9 cellular contexts compared by ENCODE assay signal in the genomic region with DNA sequence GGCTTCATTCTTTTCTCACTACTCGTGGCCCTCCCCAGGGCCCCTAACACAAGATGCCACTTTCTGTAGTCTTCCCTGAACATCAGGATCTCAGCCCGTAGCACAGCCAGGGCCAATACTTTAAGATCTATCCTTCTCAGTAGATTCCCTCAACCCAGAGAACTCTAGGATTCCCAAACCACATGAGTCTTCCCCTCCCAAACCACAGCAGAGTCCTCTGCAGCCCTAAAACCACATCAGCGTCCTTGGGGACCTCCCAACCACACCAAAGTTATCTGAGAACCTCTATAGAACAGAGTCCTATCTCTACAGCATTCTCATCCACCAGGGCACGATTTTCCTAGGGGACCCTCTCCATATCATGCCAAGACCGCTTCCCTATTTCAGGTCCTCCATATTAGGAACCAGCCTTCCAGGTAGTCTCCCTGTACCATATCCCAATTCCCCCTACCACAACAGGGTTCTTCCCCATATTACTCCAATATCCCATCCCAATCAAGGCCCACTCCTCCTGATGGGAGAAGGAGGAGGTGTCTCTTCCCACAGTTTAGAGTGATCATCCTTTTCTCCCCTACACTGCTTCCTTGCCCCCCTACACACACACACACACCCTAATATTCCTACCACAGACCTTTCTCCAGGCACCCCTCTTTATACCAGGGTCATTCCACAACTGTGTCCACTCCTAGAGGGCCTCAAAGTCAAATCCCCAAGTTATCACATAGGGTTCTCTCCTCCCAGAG. TPM values are rescaled to one million over a fixed set of nuclear protein-coding genes. Genes with fewer than 3 reads are reported as not detected.
DNase-seq lines count a peak whose midpoint lies in the region; ATAC-seq, FAIRE-seq and TF ChIP-seq lines count a peak whose summit lies in the region.
"Had no signal": no experiment of that assay in that cellular context is flagged by ENCODE, and none has a peak within 500 bp of the region (broad histone marks: within the 10 kb centered on the region; RNA-seq: fewer than 3 reads in every experiment).

No MANE protein-coding gene starts in this region.

- FAIRE-seq in pancreas (lab: Jason Lieb, UNC) = no peak

- no peaks in the 10 kb centered on the region for H3K9me3 Mint-ChIP-seq in Caco-2 (ENCODE audit: unreplicated experiment)

- peak overlapping the region; percentile 70 for H3K9ac ChIP-seq in SK-N-MC (ENCODE audit: insufficient read length)

- H3K27me3 Mint-ChIP-seq in Caco-2 (ENCODE audit: insufficient read depth, unreplicated experiment) = no peaks in the 10 kb centered on the region

- intact Hi-C loops in Caco-2 (cut with micrococcal nuclease; ENCODE audit: unreplicated experiment) (no loop called here), esophagus squamous epithelium (cut with DNase I) (no loop called here), pancreas (cut with DNase I) (no loop called here), aorta (cut with DNase I) (no loop called here)

- POLR2A ChIA-PET in Caco-2 (lab: Charles Lee) = no interaction called here
- POLR2A ChIA-PET in HEK293T (lab: Yijun Ruan, JAX) = interaction anchor here (2.1 kb wide), 1 partner anchor 13 kb away, joined by 27 read pairs; a partner anchor contains a TSS

- H3K4me3 ChIP-seq in Caco-2 (ENCODE audit: low read depth, low read length) = no peak overlapping the region
- H3K4me3 ChIP-seq in SK-N-MC = peak overlapping the region; percentile 100
- peak overlapping the region; percentile 84 to 100 (median 95) for H3K4me3 ChIP-seq in esophagus squamous epithelium
- peak overlapping the region; percentile 68 to 98 (median 95) for H3K4me3 ChIP-seq in pancreas
- H3K4me3 ChIP-seq in aorta (ENCODE audit: low read length in 2 of 2) = peak overlapping the region in 1 of 2 donors; percentile 55

- peaks cover 5% of the 10 kb centered on the region for H3K36me3 ChIP-seq in Caco-2 (ENCODE audit: control insufficient read depth, insufficient read depth, low read length)
- H3K36me3 ChIP-seq in SK-N-MC (ENCODE audit: insufficient read depth, low read length) = peaks cover 69% of the 10 kb centered on the region
- H3K36me3 ChIP-seq in esophagus squamous epithelium = peaks cover 23 to 79% (median 49%) of the 10 kb centered on the region in 3 donors
- H3K36me3 ChIP-seq in pancreas = peaks cover 4 to 45% (median 37%) of the 10 kb centered on the region in 3 donors
- H3K36me3 ChIP-seq in aorta (ENCODE audit: control insufficient read depth in 1 of 2, insufficient read depth in 2 of 2, low read length in 1 of 2) = peaks cover 0 to 4% of the 10 kb centered on the region in 2 donors

- DNase-seq in Caco-2 = no peak
- no peak for DNase-seq in SK-N-MC (ENCODE audit: low read depth, low spot score)
- DNase-seq in esophagus squamous epithelium (lab: John Stamatoyannopoulos, UW) = no peak
- no peak for DNase-seq in pancreas
- no peak for DNase-seq in SIG-M5 (lab: John Stamatoyannopoulos, UW)
- no peak for DNase-seq in aorta
- no peak for DNase-seq in HEK293T (ENCODE audit: extremely low spot score)

- no peaks in the 10 kb centered on the region for H3K4me1 Mint-ChIP-seq in Caco-2 (ENCODE audit: low read depth, unreplicated experiment)

- H3K4me3 Mint-ChIP-seq in Caco-2 (ENCODE audit: unreplicated experiment) = no peak overlapping the region

- no peak overlapping the region; the same call in 1 of the 2 replicates for H3K27ac ChIP-seq in SK-N-MC
- H3K27ac ChIP-seq in esophagus squamous epithelium = peak overlapping the region in 3 of 4 donors; percentile 86 to 94 (median 90)
- peak overlapping the region in 3 of 4 donors; percentile 75 to 89 (median 83) for H3K27ac ChIP-seq in pancreas
- H3K27ac ChIP-seq in aorta (ENCODE audit: low read depth in 1 of 2, low read length in 2 of 2) = peak overlapping the region in 1 of 2 donors; percentile 19

- TF ChIP-seq CTCF in Caco-2 (IDR thresholded peaks at IDR 0.05; ENCODE audit: insufficient read depth in 1 of 2, low read depth in 1 of 2, low read length in 1 of 2, severe bottlenecking in 1 of 2, unreplicated experiment in 1 of 2) = no peak
- TF ChIP-seq CTCF in esophagus squamous epithelium (IDR thresholded peaks at IDR 0.05) = no peak
- no peak for TF ChIP-seq CTCF in pancreas (IDR thresholded peaks at IDR 0.05)

- BruUV-seq in Caco-2 (replicated peaks; lab: Mats Ljungman, UMichigan) = no TSS peak

- peaks cover 64% of the 10 kb centered on the region for H3K36me3 Mint-ChIP-seq in Caco-2 (ENCODE audit: insufficient read depth, unreplicated experiment)

- no peak for TF ChIP-seq POLR2A in esophagus squamous epithelium (IDR thresholded peaks at IDR 0.05)

- H3K27me3 ChIP-seq in Caco-2 (replicated peaks; ENCODE audit: control insufficient read depth, insufficient read depth, low read length) (no peaks in the 10 kb centered on the region), esophagus squamous epithelium (no peaks in the 10 kb centered on the region), pancreas (no peaks in the 10 kb centered on the region), aorta (ENCODE audit: control insufficient read depth in 1 of 2, insufficient read depth in 2 of 2, low read length in 1 of 2) (no peaks in the 10 kb centered on the region)

- H3K27ac Mint-ChIP-seq in Caco-2 (ENCODE audit: unreplicated experiment) = peak overlapping the region; percentile 57

- H3K9me3 ChIP-seq in Caco-2 (no peaks in the 10 kb centered on the region), SK-N-MC (ENCODE audit: low read depth, low read length) (no peaks in the 10 kb centered on the region), esophagus squamous epithelium (no peaks in the 10 kb centered on the region), pancreas (no peaks in the 10 kb centered on the region), aorta (ENCODE audit: control insufficient read depth, low read length) (no peaks in the 10 kb centered on the region)

- H3K4me1 ChIP-seq in Caco-2 = no peaks in the 10 kb centered on the region
- peaks cover 15 to 39% (median 15%) of the 10 kb centered on the region in 3 donors for H3K4me1 ChIP-seq in esophagus squamous epithelium
- H3K4me1 ChIP-seq in pancreas = peaks cover 9 to 14% (median 10%) of the 10 kb centered on the region in 3 donors
- H3K4me1 ChIP-seq in aorta (ENCODE audit: control insufficient read depth in 1 of 2, insufficient read depth in 2 of 2, low read length in 2 of 2) = peaks cover 0 to 5% of the 10 kb centered on the region in 2 donors

- ATAC-seq in pancreas (no peak), HG03280 (IDR thresholded peaks at IDR 0.05; ENCODE audit: unreplicated experiment) (no peak), aorta (ENCODE audit: low FRiP score) (no peak)

- CTCF ChIA-PET in Caco-2 (lab: Charles Lee) = no interaction called here
- CTCF ChIA-PET in HEK293T (lab: Yijun Ruan, JAX) = interaction anchor here (2.1 kb wide), 2 partner anchors 11 to 40 kb away, joined by 6 to 22 read pairs; no protein-coding TSS in a partner anchor

- WGBS in esophagus squamous epithelium, 2 donors = 61 to 69% methylated on average over 5 of the region's 5 CpGs
- 56 to 62% methylated on average over 5 of the region's 5 CpGs for WGBS in pancreas, 2 donors
- 64 to 71% methylated on average over 5 of the region's 5 CpGs for WGBS in aorta, 2 donors

TF ChIP-seq in HEK293T, 16 proteins besides CTCF, POLR2A, EP300 and RAD21:
- TF ChIP-seq NFRKB (IDR thresholded peaks at IDR 0.05) = no peak
- no peak for TF ChIP-seq ARNT (IDR thresholded peaks at IDR 0.05)
- TF ChIP-seq L3MBTL2 (conservative IDR thresholded peaks at IDR 0.05) = no peak
- no peak for TF ChIP-seq HDGF (IDR thresholded peaks at IDR 0.05; ENCODE audit: borderline replicate concordance)
- no peak for TF ChIP-seq TARDBP (IDR thresholded peaks at IDR 0.05)
- no peak for TF ChIP-seq ELF4 (IDR thresholded peaks at IDR 0.05)
- TF ChIP-seq BHLHE40 (IDR thresholded peaks at IDR 0.05; ENCODE audit: borderline replicate concordance) = no peak
- no peak for TF ChIP-seq ZNF384 (IDR thresholded peaks at IDR 0.05)
- TF ChIP-seq, protein P1, sequence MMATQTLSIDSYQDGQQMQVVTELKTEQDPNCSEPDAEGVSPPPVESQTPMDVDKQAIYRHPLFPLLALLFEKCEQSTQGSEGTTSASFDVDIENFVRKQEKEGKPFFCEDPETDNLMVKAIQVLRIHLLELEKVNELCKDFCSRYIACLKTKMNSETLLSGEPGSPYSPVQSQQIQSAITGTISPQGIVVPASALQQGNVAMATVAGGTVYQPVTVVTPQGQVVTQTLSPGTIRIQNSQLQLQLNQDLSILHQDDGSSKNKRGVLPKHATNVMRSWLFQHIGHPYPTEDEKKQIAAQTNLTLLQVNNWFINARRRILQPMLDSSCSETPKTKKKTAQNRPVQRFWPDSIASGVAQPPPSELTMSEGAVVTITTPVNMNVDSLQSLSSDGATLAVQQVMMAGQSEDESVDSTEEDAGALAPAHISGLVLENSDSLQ (IDR thresholded peaks at IDR 0.05) = no peak
- no peak for TF ChIP-seq SP1 (IDR thresholded peaks at IDR 0.05)
- no peak for TF ChIP-seq LEF1 (IDR thresholded peaks at IDR 0.05; ENCODE audit: borderline replicate concordance)
- TF ChIP-seq SUZ12 (IDR thresholded peaks at IDR 0.05) = no peak
- no peak for TF ChIP-seq CTBP1 (IDR thresholded peaks at IDR 0.05; ENCODE audit: borderline replicate concordance)
- TF ChIP-seq FOXK2 (IDR thresholded peaks at IDR 0.05) = no peak

RNA-seq across cellular contexts. Expression of a gene that starts 1.4 kb away (rescaled TPM):
- total RNA-seq in Caco-2 (2022) (4.8 and 5.4 TPM in 2 replicates), esophagus squamous epithelium (10 to 100 TPM in 1 of 4 donors, 1 to 10 TPM in 3; 3.9 to 12.6 (median 6.3) TPM), pancreas (10 to 100 TPM in 1 of 6 donors, 1 to 10 TPM in 5; 6.2 to 14.1 (median 7.5) TPM), aorta (10 to 100 TPM in 1 of 2 donors, 1 to 10 TPM in 1; 8.4 to 12.9 TPM)
- polyA plus RNA-seq in pancreas (10 to 100 TPM; 12.8 to 20.6 TPM), aorta (10 to 100 TPM in 1 of 2 donors, 1 to 10 TPM in 1; 4.3 to 17.5 TPM)

RNA-seq across cellular contexts. Expression of a gene that starts 13.7 kb away (rescaled TPM):
- total RNA-seq in Caco-2 (2022) = 374 and 411 TPM in 2 replicates
- 100 to 1,000 TPM; 184 to 226 (median 193) TPM for total RNA-seq in esophagus squamous epithelium
- total RNA-seq in pancreas = 100 to 1,000 TPM in 5 of 6 donors, 10 to 100 TPM in 1; 86.4 to 166 (median 109) TPM
- 100 to 1,000 TPM in 1 of 2 donors, 10 to 100 TPM in 1; 96.4 to 131 TPM for polyA plus RNA-seq in pancreas
- 100 to 1,000 TPM; 121 to 150 TPM for total RNA-seq in aorta
- 100 to 1,000 TPM; 158 to 232 TPM for polyA plus RNA-seq in aorta

RNA-seq across cellular contexts. Expression of a gene that starts 53.9 kb away (rescaled TPM):
- not detected in 2 replicates for total RNA-seq in Caco-2 (2022)
- not detected for total RNA-seq in esophagus squamous epithelium
- not detected for total RNA-seq in pancreas
- not detected for polyA plus RNA-seq in pancreas
- total RNA-seq in aorta = not detected
- not detected for polyA plus RNA-seq in aorta
- total RNA-seq: occipital lobe had no signal
